In the genomic region with DNA sequence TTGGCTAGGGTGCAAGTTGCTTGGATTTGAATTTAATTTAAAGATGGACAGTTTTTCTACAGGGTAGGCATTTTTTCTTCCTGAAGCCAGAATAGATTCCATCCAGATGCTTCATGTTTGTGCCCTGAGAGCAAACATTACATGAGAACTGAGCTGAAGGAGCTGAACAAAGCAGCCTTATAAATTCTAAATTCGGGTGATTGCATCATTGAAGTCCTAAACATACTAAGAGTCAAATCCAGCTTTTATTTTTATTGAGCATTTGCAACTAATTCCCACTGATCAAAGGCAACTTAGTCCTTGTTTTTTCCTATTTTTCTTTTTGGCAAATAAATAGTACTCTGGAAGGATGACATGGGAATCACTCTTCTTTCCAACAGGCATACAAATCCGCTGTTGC, we compare ENCODE assay signal across 24 cellular contexts.
DNase-seq lines count a peak whose midpoint lies in the region; ATAC-seq lines count a peak whose summit lies in the region.
"Had no signal": no experiment of that assay in that cellular context is flagged by ENCODE, and none has a peak within 500 bp of the region (broad histone marks: within the 10 kb centered on the region; RNA-seq: fewer than 3 reads in every experiment).

No MANE protein-coding gene starts in this region.

- DNase-seq in AG08395 (ENCODE audit: low spot score) (peak; percentile 26), GM04504 (ENCODE audit: low read depth) (peak; percentile 45), epidermal melanocyte (ENCODE audit: insufficient read length, low spot score) (peak; percentile 27), inferior parietal cortex (ENCODE audit: extremely low spot score) (peak; percentile 37), NCI-H748 (lab: John Stamatoyannopoulos, UW; ENCODE audit: unreplicated experiment) (no peak), NCI-H69 (lab: John Stamatoyannopoulos, UW) (no peak), G401 (ENCODE audit: low spot score) (no peak)
- DNase-seq: activated CD4-positive, alpha-beta T cell treated with anti-CD3 and anti-CD28 coated beads for 48 hours; activated CD8-positive, alpha-beta memory T cell treated with anti-CD3 and anti-CD28 coated beads for 24 hours; activated gamma-delta T cell; activated T-cell treated with anti-CD3 and anti-CD28 coated beads, Interleukin-2, amount 50 U/mL, for 24 hours; DMS79; effector CD8-positive, alpha-beta T cell; erythroblast; naive thymus-derived CD8-positive, alpha-beta T cell; NCI-H1092; NCI-H187; NCI-H2171; NCI-H510A; nucleus accumbens; stimulated activated naive CD8-positive, alpha-beta T cell treated with anti-CD3 and anti-CD28 coated beads, Interleukin-15, Interleukin-2, amounts not matched to agents 100 U/mL and 50 U/mL, for 24 hours; thyroid gland had no signal

- ATAC-seq in HG02973 (IDR thresholded peaks at IDR 0.05; ENCODE audit: unreplicated experiment) = no peak
- ATAC-seq: A549; naive thymus-derived CD8-positive, alpha-beta T cell; stimulated activated naive CD8-positive, alpha-beta T cell treated with anti-CD3 and anti-CD28 coated beads, Interleukin-15, Interleukin-2, amounts not matched to agents 100 U/mL and 50 U/mL, for 24 hours had no signal

- in situ Hi-C loops in G401 (cut with HindIII; ENCODE audit: low sequenced_read_pairs) = no loop called here

Comparison
In these comparisons a context has a peak if more than half of its experiments do, and no peak if none do; other contexts are left out.
1. DNase-seq: peak in AG08395 (single experiment), GM04504 (single experiment), epidermal melanocyte (single experiment) and inferior parietal cortex (single experiment); none in NCI-H748 (single experiment), NCI-H69 (single experiment) and G401 (single experiment).